8 cellular contexts compared by ENCODE assay signal in the genomic region with DNA sequence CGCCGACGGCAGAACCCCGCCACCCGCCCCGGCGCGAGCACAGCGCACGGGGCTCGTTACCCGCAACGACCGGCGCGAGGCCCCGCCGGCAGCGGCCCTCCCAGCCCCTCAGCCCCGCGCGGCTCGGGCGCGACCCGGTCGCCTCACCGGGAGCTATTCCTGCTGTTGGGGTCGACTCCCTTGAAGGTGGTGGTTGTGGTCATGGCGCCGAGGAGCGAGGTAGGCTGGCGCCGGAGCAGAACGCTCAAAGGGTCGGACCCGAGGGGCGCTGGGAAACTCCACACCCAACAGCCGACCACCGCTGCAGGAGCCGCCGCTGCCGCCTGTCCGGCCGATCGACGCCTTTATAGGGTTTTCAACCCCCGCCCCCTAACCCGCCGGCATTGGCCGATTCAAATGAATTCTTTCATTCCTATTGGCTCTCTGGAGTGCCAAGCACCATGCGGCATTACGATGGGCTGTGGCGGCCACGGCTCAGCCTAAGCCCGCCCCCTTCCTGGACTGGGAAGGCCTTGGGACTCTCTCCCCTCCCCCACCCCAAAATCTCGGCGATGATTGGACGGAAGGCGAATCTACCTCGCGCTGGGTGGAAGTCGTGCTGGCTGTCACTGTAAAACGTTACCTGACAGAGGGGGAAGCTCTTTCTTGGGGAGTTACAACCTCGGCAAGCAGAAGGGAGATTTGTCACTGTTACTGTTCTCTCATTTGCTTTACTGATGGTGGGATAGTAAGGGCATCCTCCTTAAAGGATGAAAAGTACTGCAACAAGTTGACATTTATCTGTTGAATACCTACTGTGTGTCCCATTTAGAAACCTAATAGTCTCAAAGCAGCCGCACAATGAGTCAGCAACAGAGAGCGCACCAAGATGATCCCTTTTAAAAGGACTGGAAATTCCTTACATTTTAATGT. TPM values are rescaled to one million over a fixed set of nuclear protein-coding genes. Genes with fewer than 3 reads are reported as not detected.
DNase-seq lines count a peak whose midpoint lies in the region; ATAC-seq and TF ChIP-seq lines count a peak whose summit lies in the region.

A gene with protein sequence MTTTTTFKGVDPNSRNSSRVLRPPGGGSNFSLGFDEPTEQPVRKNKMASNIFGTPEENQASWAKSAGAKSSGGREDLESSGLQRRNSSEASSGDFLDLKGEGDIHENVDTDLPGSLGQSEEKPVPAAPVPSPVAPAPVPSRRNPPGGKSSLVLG (minus strand): TSS at position 318 of the 912 bp plus-strand sequence. CDS start 115 bp downstream, at position 203.

- TF ChIP-seq CTCF in GM12875 (IDR thresholded peaks at IDR 0.05; ENCODE audit: borderline replicate concordance, insufficient read depth, low read depth, low read length) (no peak), heart left ventricle (IDR thresholded peaks at IDR 0.05) (no peak), upper lobe of left lung (IDR thresholded peaks at IDR 0.05) (peak in 1 of 6 experiments; percentile 4)

- H3K4me1 ChIP-seq in adipocyte (ENCODE audit: control insufficient read depth, insufficient read depth, low read length): peaks cover 7% of the 10 kb centered on the region
- H3K4me1 ChIP-seq in heart left ventricle: peaks cover 0 to 21% (median 8%) of the 10 kb centered on the region in 12 donors
- peaks cover 12 to 27% (median 18%) of the 10 kb centered on the region in 4 donors for H3K4me1 ChIP-seq in upper lobe of left lung

- no peak for TF ChIP-seq EP300 in upper lobe of left lung (IDR thresholded peaks at IDR 0.05)

- DNase-seq in NCI-H1436 (lab: John Stamatoyannopoulos, UW): peak; percentile 100
- DNase-seq in T follicular helper cell (ENCODE audit: low read depth): peak; percentile 98
- peak; percentile 100 for DNase-seq in adipocyte (ENCODE audit: low read depth)
- peak; percentile 98 to 99 (median 99) for DNase-seq in heart left ventricle
- DNase-seq in posterior cingulate gyrus: peak; percentile 94 to 99 (median 96)
- DNase-seq in upper lobe of left lung: peak; percentile 94 to 99

- peak; percentile 87 to 99 for TF ChIP-seq POLR2A in heart left ventricle (IDR thresholded peaks at IDR 0.05)
- peak in 3 of 4 donors; percentile 98 to 100 (median 99) for TF ChIP-seq POLR2A in upper lobe of left lung (IDR thresholded peaks at IDR 0.05)

- peak within 1 kb of the TSS; percentile 93 for H3K9ac ChIP-seq in adipocyte (ENCODE audit: low read length)

- H3K9me3 ChIP-seq in adipocyte (ENCODE audit: control insufficient read depth, low read length) (no peaks in the 10 kb centered on the region), heart left ventricle (no peaks in the 10 kb centered on the region), upper lobe of left lung (no peaks in the 10 kb centered on the region)

- no peaks in the 10 kb centered on the region for H3K27me3 ChIP-seq in adipocyte (replicated peaks; ENCODE audit: control insufficient read depth, insufficient read depth, low read length)
- no peaks in the 10 kb centered on the region for H3K27me3 ChIP-seq in heart left ventricle
- H3K27me3 ChIP-seq in upper lobe of left lung: no peaks in the 10 kb centered on the region

- peak; percentile 94 for ATAC-seq in HG02798 (IDR thresholded peaks at IDR 0.05; ENCODE audit: poor library complexity, unreplicated experiment)
- peak; percentile 100 for ATAC-seq in heart left ventricle
- ATAC-seq in upper lobe of left lung (ENCODE audit: low FRiP score in 2 of 2): peak; percentile 99 to 100

- intact Hi-C loops in heart left ventricle (cut with DNase I) (loop anchor here in 1 of 10 donors (2.0 kb wide), 1 partner anchor 28 kb away; the partner anchor contains the start of gene SUMO2), posterior cingulate gyrus (cut with DNase I) (no loop called here)

- WGBS in heart left ventricle, 4 donors: 2% methylated on average over 52 to 67 of the region's 67 CpGs
- WGBS in upper lobe of left lung, 2 donors: 3 to 16% methylated on average over 10 to 30 of the region's 67 CpGs

- H3K27ac ChIP-seq in heart left ventricle: peak within 1 kb of the TSS in 11 of 12 donors; percentile 45 to 87 (median 68)
- H3K27ac ChIP-seq in upper lobe of left lung: peak within 1 kb of the TSS; percentile 69 to 95 (median 78)

- H3K4me3 ChIP-seq in GM12875 (ENCODE audit: low read depth, low read length): peak within 1 kb of the TSS; percentile 63
- H3K4me3 ChIP-seq in adipocyte (ENCODE audit: low read length): peak within 1 kb of the TSS; percentile 94
- H3K4me3 ChIP-seq in heart left ventricle: peak within 1 kb of the TSS; percentile 58 to 96 (median 82)
- peak within 1 kb of the TSS; percentile 47 to 99 (median 82) for H3K4me3 ChIP-seq in upper lobe of left lung

- H3K36me3 ChIP-seq in adipocyte (ENCODE audit: control insufficient read depth, insufficient read depth, low read length, severe bottlenecking) (no peaks in the 10 kb centered on the region), heart left ventricle (peaks cover 0 to 6% (median 0%) of the 10 kb centered on the region in 9 donors), upper lobe of left lung (no peaks in the 10 kb centered on the region)

RNA-seq across cellular contexts. Expression of the gene that starts here (rescaled TPM):
- total RNA-seq in heart left ventricle (10 to 100 TPM; 10.4 to 60.8 (median 16.0) TPM), upper lobe of left lung (100 to 1,000 TPM in 1 of 6 donors, 10 to 100 TPM in 5; 44.0 to 118 (median 70.1) TPM)
- polyA plus RNA-seq in heart left ventricle: 10 to 100 TPM; 41.8 to 68.0 TPM

Comparison
In these comparisons a context has a peak if more than half of its experiments do, and no peak if none do; other contexts are left out.
1. Peak in every context shown above with its lines: DNase-seq, ATAC-seq, H3K4me3 ChIP-seq and H3K27ac ChIP-seq.